19 cellular contexts compared by ENCODE assay signal in genomic region chr13:112112534-112113276, GRCh38. TPM values are rescaled to one million over a fixed set of nuclear protein-coding genes. Genes with fewer than 3 reads are reported as not detected.
A peak's percentile ranks its signal among the peaks of the same experiment; 100 is the strongest.
DNase-seq lines count a peak whose midpoint lies in the region; ATAC-seq and TF ChIP-seq lines count a peak whose summit lies in the region.
"Had no signal": no experiment of that assay in that cellular context is flagged by ENCODE, and none has a peak within 500 bp of the region (broad histone marks: within the 10 kb centered on the region; RNA-seq: fewer than 3 reads in every experiment).

No MANE protein-coding gene starts in this region.

- no peaks in the 10 kb centered on the region for H3K9me3 ChIP-seq in HCT116 (ENCODE audit: control insufficient read depth in 1 of 2, insufficient read depth in 1 of 2, low read depth in 1 of 2, low read length in 2 of 2)
- H3K9me3 ChIP-seq in endodermal cell (ENCODE audit: control insufficient read depth, low read length), result no peaks in the 10 kb centered on the region
- no peaks in the 10 kb centered on the region for H3K9me3 ChIP-seq in sigmoid colon
- no peaks in the 10 kb centered on the region for H3K9me3 ChIP-seq in GM23248 (ENCODE audit: low read depth)

- H3K27ac Mint-ChIP-seq in endodermal cell, result no peak overlapping the region
- H3K27ac Mint-ChIP-seq: CD14-positive monocyte had no signal

- no peaks in the 10 kb centered on the region for H4K20me1 ChIP-seq in HCT116 (ENCODE audit: insufficient read depth)
- H4K20me1 ChIP-seq in GM23248 (ENCODE audit: insufficient read depth), result no peaks in the 10 kb centered on the region

- POLR2A ChIA-PET in HCT116 (lab: Charles Lee), result no interaction called here

- no peak overlapping the region for H3K4me3 ChIP-seq in HCT116 (replicated peaks in 1 of 2; ENCODE audit: low read depth in 1 of 2, low read length in 2 of 2)
- H3K4me3 ChIP-seq in endodermal cell (ENCODE audit: low read length), result no peak overlapping the region
- H3K4me3 ChIP-seq in sigmoid colon, result no peak overlapping the region
- H3K4me3 ChIP-seq in GM23248, result no peak overlapping the region

- RAD21 ChIA-PET in HCT116 (lab: Charles Lee; ENCODE audit: low non-redundant PET in 1 of 2, low total read pairs in 2 of 2, uncharacterized antibody in 2 of 2, unreplicated experiment in 2 of 2), result no interaction called here

- TF ChIP-seq CTCF in HCT116 (IDR thresholded peaks at IDR 0.05 in 2 of 3, conservative IDR thresholded peaks at IDR 0.05 in 1 of 3; ENCODE audit: borderline replicate concordance in 1 of 3, insufficient read depth in 1 of 3, low read depth in 2 of 3, low read length in 2 of 3), result no peak
- TF ChIP-seq CTCF in endodermal cell (conservative IDR thresholded peaks at IDR 0.05), result no peak
- TF ChIP-seq CTCF in sigmoid colon (IDR thresholded peaks at IDR 0.05), result no peak

- in situ Hi-C loops in GM23248 (cut with MboI), result no loop called here

- H3F3A ChIP-seq in GM23248 (ENCODE audit: insufficient read depth), result no peaks in the 10 kb centered on the region

- TF ChIP-seq POLR2A in HCT116 (IDR thresholded peaks at IDR 0.05; ENCODE audit: borderline replicate concordance, extremely low read depth, insufficient read depth, insufficient read length) (no peak), sigmoid colon (IDR thresholded peaks at IDR 0.05) (no peak)

- no peak for TF ChIP-seq EP300 in sigmoid colon (IDR thresholded peaks at IDR 0.05)

- H3K4me2 ChIP-seq in HCT116 (ENCODE audit: low read length) (0 out of 2 replicates have a peak overlapping the region, but pooled peaks have one; percentile 21), GM23248 (ENCODE audit: unreplicated experiment) (no peak overlapping the region)

- H3K79me2 ChIP-seq in HCT116 (ENCODE audit: insufficient read depth, low read length), result no peaks in the 10 kb centered on the region
- H3K79me2 ChIP-seq in GM23248 (ENCODE audit: insufficient read depth), result no peaks in the 10 kb centered on the region

- CTCF ChIA-PET in HCT116 (lab: Charles Lee), result no interaction called here

- H3K4me1 ChIP-seq in HCT116 (ENCODE audit: control insufficient read depth in 1 of 2, insufficient read depth in 2 of 2, low read length in 2 of 2) (peaks cover 0 to 10% of the 10 kb centered on the region in 2 experiments; a peak in 1 of 4 replicates), endodermal cell (ENCODE audit: control insufficient read depth, insufficient read depth, low read length) (no peaks in the 10 kb centered on the region), sigmoid colon (no peaks in the 10 kb centered on the region), GM23248 (ENCODE audit: insufficient read depth) (no peaks in the 10 kb centered on the region)

- no peak for TF ChIP-seq RAD21 in HCT116 (IDR thresholded peaks at IDR 0.05; ENCODE audit: low read depth)

- H3K27ac ChIP-seq in HCT116 (ENCODE audit: low read depth, low read length) (no peak overlapping the region), endodermal cell (ENCODE audit: low read depth, low read length) (no peak overlapping the region), sigmoid colon (no peak overlapping the region), GM23248 (no peak overlapping the region)
- H3K27ac ChIP-seq: HL-60 had no signal

- H3K4me3 Mint-ChIP-seq in endodermal cell, result no peak overlapping the region

- H3K27me3 ChIP-seq in HCT116 (ENCODE audit: insufficient read depth, low read length) (peaks cover 24% of the 10 kb centered on the region; the same call in 1 of the 2 replicates), endodermal cell (ENCODE audit: control insufficient read depth, insufficient read depth, low read length, poor library complexity, severe bottlenecking) (peaks cover 77% of the 10 kb centered on the region), sigmoid colon (peaks cover 1 to 81% (median 10%) of the 10 kb centered on the region in 3 donors), GM23248 (replicated peaks; ENCODE audit: insufficient read depth) (no peaks in the 10 kb centered on the region)

- no TSS peak for BruUV-seq in HCT116 (replicated peaks; lab: Mats Ljungman, UMichigan)

- no peaks in the 10 kb centered on the region for H3K36me3 Mint-ChIP-seq in endodermal cell (ENCODE audit: low read depth)
- H3K36me3 Mint-ChIP-seq: CD14-positive monocyte had no signal

- no peaks in the 10 kb centered on the region for H3K9me3 Mint-ChIP-seq in endodermal cell

- 93 to 95% methylated on average over 13 to 15 of the region's 15 CpGs for WGBS in endodermal cell (ENCODE audit: insufficient coverage in 1 of 2, insufficient read length in 1 of 2), 2 experiments
- WGBS in sigmoid colon, 2 donors, result 37 to 75% methylated on average over 15 of the region's 15 CpGs
- 46 to 48% methylated on average over 13 to 15 of the region's 15 CpGs for WGBS in GM23248 (ENCODE audit: low coverage in 1 of 2, low lambda C conversion rate in 2 of 2, missing lambda C conversion rate in 2 of 2), 2 experiments

- DNase-seq in HCT116 (ENCODE audit: low read depth, low spot score), result no peak
- DNase-seq in LoVo (ENCODE audit: low spot score), result peak; percentile 60
- DNase-seq in endodermal cell, result peak; percentile 11
- DNase-seq in sigmoid colon, result peak; percentile 24
- no peak for DNase-seq in GM23248
- DNase-seq in retina, result no peak
- DNase-seq in GM03348 (ENCODE audit: low spot score), result no peak
- DNase-seq: AML-193, DND-41, H7, IMR-90, NCI-H1048, NCI-H146, NCI-H2029 treated with DMSO at 0.1 percent for 48 hours, NCI-H524 treated with DMSO at 0.1 percent for 48 hours had no signal

- intact Hi-C loops in HCT116 (cut with micrococcal nuclease), result no loop called here
- intact Hi-C loops in sigmoid colon (cut with DNase I), result no loop called here

- no peaks in the 10 kb centered on the region for H3K36me3 ChIP-seq in HCT116 (ENCODE audit: control insufficient read depth in 1 of 2, insufficient read depth in 2 of 2, low read length in 2 of 2)
- H3K36me3 ChIP-seq in endodermal cell (ENCODE audit: control insufficient read depth, insufficient read depth, low read length), result no peaks in the 10 kb centered on the region
- no peaks in the 10 kb centered on the region for H3K36me3 ChIP-seq in sigmoid colon
- no peaks in the 10 kb centered on the region for H3K36me3 ChIP-seq in GM23248 (ENCODE audit: low read depth)

- no peaks in the 10 kb centered on the region for H3K4me1 Mint-ChIP-seq in endodermal cell
- H3K4me1 Mint-ChIP-seq: CD14-positive monocyte had no signal

- H2AFZ ChIP-seq in HCT116 (ENCODE audit: low read depth, low read length, poor library complexity, severe bottlenecking), result no peak overlapping the region
- no peak overlapping the region for H2AFZ ChIP-seq in GM23248

- H3K27me3 Mint-ChIP-seq in endodermal cell (ENCODE audit: insufficient read depth), result peaks cover 87% of the 10 kb centered on the region

- H3K9ac ChIP-seq in HCT116 (ENCODE audit: low read length) (no peak overlapping the region), endodermal cell (ENCODE audit: extremely low read depth, low read length, poor library complexity, severe bottlenecking) (no peak overlapping the region), GM23248 (no peak overlapping the region)

- peak; percentile 66 for ATAC-seq in HCT116

- H3K9me2 ChIP-seq in HCT116 (ENCODE audit: insufficient read depth) (no peaks in the 10 kb centered on the region), GM23248 (ENCODE audit: insufficient read depth) (no peaks in the 10 kb centered on the region)

TF ChIP-seq in HCT116, 20 proteins besides CTCF, POLR2A, EP300 and RAD21 (continues in another document):
- TF ChIP-seq SP1 (IDR thresholded peaks at IDR 0.05; ENCODE audit: low read depth), result no peak
- no peak for TF ChIP-seq ZBTB33 (IDR thresholded peaks at IDR 0.05; ENCODE audit: extremely low read depth, insufficient replicate concordance, low read length)

RNA-seq across cellular contexts. Expression of gene SOX1, which starts 45.8 kb away (rescaled TPM):
- total RNA-seq in HCT116 (2021; ENCODE audit: unreplicated experiment), result not detected
- polyA plus RNA-seq in HCT116 (2012), result not detected in 2 replicates
- total RNA-seq in endodermal cell, result not detected
- polyA plus RNA-seq in endodermal cell (2013, experiment 1 of 2), result 40.6 TPM
- 33.9 TPM for polyA plus RNA-seq in endodermal cell (2013, experiment 2 of 2)
- under 1 TPM in 1 of 4 donors, not detected in 3; 0.36 TPM for total RNA-seq in sigmoid colon
- polyA plus RNA-seq in sigmoid colon, result under 1 TPM in 2 of 3 donors, not detected in 1; under 0.01 to 0.01 TPM
- total RNA-seq in GM23248 (2014; rRNA removed; shearing (Covaris generic)), result not detected in 2 replicates
- not detected in 2 replicates for polyA plus RNA-seq in GM23248 (2016; fragmentation: Nextera tagmentation; extraction: Ambion mirVana)
- total RNA-seq: G401, H7, IMR-90, MCF 10A had no signal
- polyA plus RNA-seq: CD14-positive monocyte, IMR-90 had no signal

Comparison
In these comparisons a context has a peak if more than half of its experiments do, and no peak if none do; other contexts are left out.
1. DNase-seq: peak in LoVo (single experiment), endodermal cell (single experiment) and sigmoid colon (single experiment); none in HCT116 (single experiment), GM23248 (single experiment), retina (single experiment) and GM03348 (single experiment).